In the genomic region with DNA sequence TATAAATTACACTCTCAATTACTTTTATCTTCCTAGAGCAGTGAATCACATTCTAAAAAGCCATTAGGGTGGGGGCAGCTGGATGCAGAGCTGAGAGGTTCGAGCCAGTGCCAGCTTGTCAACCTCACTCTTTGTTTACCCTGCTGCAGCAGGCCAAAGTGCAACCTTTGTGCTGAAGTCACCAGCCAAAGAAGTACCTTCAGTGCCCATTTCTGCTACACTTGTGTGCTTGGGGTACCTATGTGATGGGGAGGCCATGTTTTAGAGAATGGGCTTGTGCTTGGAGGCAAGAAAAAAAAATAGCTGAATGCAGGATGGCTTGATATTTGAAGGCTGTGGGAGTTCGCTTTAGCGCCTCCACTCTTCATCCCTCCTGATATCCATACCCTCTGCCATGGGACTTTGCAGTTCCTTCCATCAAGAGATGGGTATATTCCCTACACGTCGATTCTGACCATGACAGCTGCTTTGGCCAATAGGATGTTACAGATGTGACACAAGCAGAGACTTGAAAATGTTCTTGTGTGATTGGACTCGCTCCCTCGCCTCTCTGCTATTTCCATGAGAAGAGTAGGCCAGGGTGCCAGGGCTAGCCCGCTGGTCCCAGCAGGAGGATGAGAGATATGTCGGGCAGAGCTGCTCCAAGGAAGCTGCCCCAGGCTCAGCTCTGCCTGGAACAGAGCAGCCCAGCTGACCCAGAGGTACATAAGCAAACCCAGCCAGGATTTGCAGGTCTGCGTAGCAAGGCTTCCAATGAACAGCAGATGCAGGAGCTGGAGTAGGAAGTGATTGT, we compare ENCODE assay signal across 1 cellular context.
TF ChIP-seq lines count a peak whose summit lies in the region.

No MANE protein-coding gene starts in this region.

TF ChIP-seq in HepG2, 621 proteins besides CTCF, POLR2A, EP300 and RAD21 (continues in another document):
- TF ChIP-seq ZMYM2 (CRISPR knock-in tag; IDR thresholded peaks at IDR 0.05) (0 out of 2 replicates have a peak, but pooled peaks have one; percentile 14), NFE2L2 (IDR thresholded peaks at IDR 0.05; ENCODE audit: low read length) (no peak), ZNF264 (CRISPR knock-in tag; IDR thresholded peaks at IDR 0.05) (no peak), MED8 (CRISPR knock-in tag; IDR thresholded peaks at IDR 0.05; ENCODE audit: insufficient replicate concordance) (no peak), NR2C2 (CRISPR knock-in tag; IDR thresholded peaks at IDR 0.05; ENCODE audit: borderline replicate concordance) (0 out of 2 replicates have a peak, but pooled peaks have one; percentile 16), ZNF282 (IDR thresholded peaks at IDR 0.05; ENCODE audit: partially characterized antibody) (no peak), KDM6A (CRISPR knock-in tag; IDR thresholded peaks at IDR 0.05; ENCODE audit: low read depth) (peak; percentile 73), ZFP82 (CRISPR knock-in tag; IDR thresholded peaks at IDR 0.05; ENCODE audit: borderline replicate concordance) (no peak), RBAK (CRISPR knock-in tag; IDR thresholded peaks at IDR 0.05) (no peak), PAX8 (CRISPR knock-in tag; IDR thresholded peaks at IDR 0.05; ENCODE audit: borderline replicate concordance) (no peak), ATF1 (CRISPR knock-in tag; IDR thresholded peaks at IDR 0.05) (no peak), SRF (IDR thresholded peaks at IDR 0.05; ENCODE audit: low read depth, low read length) (no peak), SRSF1 (optimal IDR thresholded peaks at IDR 0.05; ENCODE audit: low read depth, low read length) (no peak), IKZF4 (CRISPR knock-in tag; IDR thresholded peaks at IDR 0.05; ENCODE audit: borderline replicate concordance, low read depth, not compliant biosample characterization) (no peak), ZNF292 (CRISPR knock-in tag; IDR thresholded peaks at IDR 0.05; ENCODE audit: borderline replicate concordance, low read depth) (peak; percentile 89; the same call in 1 of the 2 replicates), ZNF737 (CRISPR knock-in tag; IDR thresholded peaks at IDR 0.05; ENCODE audit: borderline replicate concordance) (no peak), STAT5B (CRISPR knock-in tag; IDR thresholded peaks at IDR 0.05) (no peak), ZNF501 (CRISPR knock-in tag; IDR thresholded peaks at IDR 0.05) (peak; percentile 63), KDM3A (CRISPR knock-in tag; IDR thresholded peaks at IDR 0.05; ENCODE audit: low read depth) (0 out of 2 replicates have a peak, but pooled peaks have one; percentile 33), CHD4 (IDR thresholded peaks at IDR 0.05; ENCODE audit: borderline replicate concordance, low read length) (no peak), KLF12 (CRISPR knock-in tag; IDR thresholded peaks at IDR 0.05; ENCODE audit: borderline replicate concordance) (no peak), MEIS2 (CRISPR knock-in tag; IDR thresholded peaks at IDR 0.05) (no peak), GLI4 (CRISPR knock-in tag; IDR thresholded peaks at IDR 0.05; ENCODE audit: borderline replicate concordance) (peak; percentile 19; the same call in 1 of the 2 replicates), ESRRA (CRISPR knock-in tag; IDR thresholded peaks at IDR 0.05; ENCODE audit: low read depth) (no peak), HMG20B (CRISPR knock-in tag; conservative IDR thresholded peaks at IDR 0.05) (no peak), MAFK (conservative IDR thresholded peaks at IDR 0.05 in 1 of 2, IDR thresholded peaks at IDR 0.05 in 1 of 2; ENCODE audit: low read length in 2 of 2) (no peak), ZFP36L1 (CRISPR knock-in tag; IDR thresholded peaks at IDR 0.05) (no peak)
- TF ChIP-seq, protein P1, sequence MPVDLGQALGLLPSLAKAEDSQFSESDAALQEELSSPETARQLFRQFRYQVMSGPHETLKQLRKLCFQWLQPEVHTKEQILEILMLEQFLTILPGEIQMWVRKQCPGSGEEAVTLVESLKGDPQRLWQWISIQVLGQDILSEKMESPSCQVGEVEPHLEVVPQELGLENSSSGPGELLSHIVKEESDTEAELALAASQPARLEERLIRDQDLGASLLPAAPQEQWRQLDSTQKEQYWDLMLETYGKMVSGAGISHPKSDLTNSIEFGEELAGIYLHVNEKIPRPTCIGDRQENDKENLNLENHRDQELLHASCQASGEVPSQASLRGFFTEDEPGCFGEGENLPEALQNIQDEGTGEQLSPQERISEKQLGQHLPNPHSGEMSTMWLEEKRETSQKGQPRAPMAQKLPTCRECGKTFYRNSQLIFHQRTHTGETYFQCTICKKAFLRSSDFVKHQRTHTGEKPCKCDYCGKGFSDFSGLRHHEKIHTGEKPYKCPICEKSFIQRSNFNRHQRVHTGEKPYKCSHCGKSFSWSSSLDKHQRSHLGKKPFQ (CRISPR knock-in tag; IDR thresholded peaks at IDR 0.05; ENCODE audit: insufficient replicate concordance), result no peak
- TF ChIP-seq, protein P2, sequence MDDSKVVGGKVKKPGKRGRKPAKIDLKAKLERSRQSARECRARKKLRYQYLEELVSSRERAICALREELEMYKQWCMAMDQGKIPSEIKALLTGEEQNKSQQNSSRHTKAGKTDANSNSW (CRISPR knock-in tag; IDR thresholded peaks at IDR 0.05; ENCODE audit: borderline replicate concordance), result no peak
- TF ChIP-seq, protein P3, sequence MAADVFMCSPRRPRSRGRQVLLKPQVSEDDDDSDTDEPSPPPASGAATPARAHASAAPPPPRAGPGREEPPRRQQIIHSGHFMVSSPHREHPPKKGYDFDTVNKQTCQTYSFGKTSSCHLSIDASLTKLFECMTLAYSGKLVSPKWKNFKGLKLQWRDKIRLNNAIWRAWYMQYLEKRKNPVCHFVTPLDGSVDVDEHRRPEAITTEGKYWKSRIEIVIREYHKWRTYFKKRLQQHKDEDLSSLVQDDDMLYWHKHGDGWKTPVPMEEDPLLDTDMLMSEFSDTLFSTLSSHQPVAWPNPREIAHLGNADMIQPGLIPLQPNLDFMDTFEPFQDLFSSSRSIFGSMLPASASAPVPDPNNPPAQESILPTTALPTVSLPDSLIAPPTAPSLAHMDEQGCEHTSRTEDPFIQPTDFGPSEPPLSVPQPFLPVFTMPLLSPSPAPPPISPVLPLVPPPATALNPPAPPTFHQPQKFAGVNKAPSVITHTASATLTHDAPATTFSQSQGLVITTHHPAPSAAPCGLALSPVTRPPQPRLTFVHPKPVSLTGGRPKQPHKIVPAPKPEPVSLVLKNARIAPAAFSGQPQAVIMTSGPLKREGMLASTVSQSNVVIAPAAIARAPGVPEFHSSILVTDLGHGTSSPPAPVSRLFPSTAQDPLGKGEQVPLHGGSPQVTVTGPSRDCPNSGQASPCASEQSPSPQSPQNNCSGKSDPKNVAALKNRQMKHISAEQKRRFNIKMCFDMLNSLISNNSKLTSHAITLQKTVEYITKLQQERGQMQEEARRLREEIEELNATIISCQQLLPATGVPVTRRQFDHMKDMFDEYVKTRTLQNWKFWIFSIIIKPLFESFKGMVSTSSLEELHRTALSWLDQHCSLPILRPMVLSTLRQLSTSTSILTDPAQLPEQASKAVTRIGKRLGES (CRISPR knock-in tag; IDR thresholded peaks at IDR 0.05; ENCODE audit: borderline replicate concordance), result no peak
- TF ChIP-seq, protein P4, sequence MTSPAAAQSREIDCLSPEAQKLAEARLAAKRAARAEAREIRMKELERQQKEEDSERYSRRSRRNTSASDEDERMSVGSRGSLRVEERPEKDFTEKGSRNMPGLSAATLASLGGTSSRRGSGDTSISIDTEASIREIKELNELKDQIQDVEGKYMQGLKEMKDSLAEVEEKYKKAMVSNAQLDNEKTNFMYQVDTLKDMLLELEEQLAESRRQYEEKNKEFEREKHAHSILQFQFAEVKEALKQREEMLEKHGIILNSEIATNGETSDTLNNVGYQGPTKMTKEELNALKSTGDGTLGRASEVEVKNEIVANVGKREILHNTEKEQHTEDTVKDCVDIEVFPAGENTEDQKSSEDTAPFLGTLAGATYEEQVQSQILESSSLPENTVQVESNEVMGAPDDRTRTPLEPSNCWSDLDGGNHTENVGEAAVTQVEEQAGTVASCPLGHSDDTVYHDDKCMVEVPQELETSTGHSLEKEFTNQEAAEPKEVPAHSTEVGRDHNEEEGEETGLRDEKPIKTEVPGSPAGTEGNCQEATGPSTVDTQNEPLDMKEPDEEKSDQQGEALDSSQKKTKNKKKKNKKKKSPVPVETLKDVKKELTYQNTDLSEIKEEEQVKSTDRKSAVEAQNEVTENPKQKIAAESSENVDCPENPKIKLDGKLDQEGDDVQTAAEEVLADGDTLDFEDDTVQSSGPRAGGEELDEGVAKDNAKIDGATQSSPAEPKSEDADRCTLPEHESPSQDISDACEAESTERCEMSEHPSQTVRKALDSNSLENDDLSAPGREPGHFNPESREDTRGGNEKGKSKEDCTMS (CRISPR knock-in tag; conservative IDR thresholded peaks at IDR 0.05), result no peak
- TF ChIP-seq, protein P5, sequence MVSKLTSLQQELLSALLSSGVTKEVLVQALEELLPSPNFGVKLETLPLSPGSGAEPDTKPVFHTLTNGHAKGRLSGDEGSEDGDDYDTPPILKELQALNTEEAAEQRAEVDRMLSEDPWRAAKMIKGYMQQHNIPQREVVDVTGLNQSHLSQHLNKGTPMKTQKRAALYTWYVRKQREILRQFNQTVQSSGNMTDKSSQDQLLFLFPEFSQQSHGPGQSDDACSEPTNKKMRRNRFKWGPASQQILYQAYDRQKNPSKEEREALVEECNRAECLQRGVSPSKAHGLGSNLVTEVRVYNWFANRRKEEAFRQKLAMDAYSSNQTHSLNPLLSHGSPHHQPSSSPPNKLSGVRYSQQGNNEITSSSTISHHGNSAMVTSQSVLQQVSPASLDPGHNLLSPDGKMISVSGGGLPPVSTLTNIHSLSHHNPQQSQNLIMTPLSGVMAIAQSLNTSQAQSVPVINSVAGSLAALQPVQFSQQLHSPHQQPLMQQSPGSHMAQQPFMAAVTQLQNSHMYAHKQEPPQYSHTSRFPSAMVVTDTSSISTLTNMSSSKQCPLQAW (CRISPR knock-in tag; IDR thresholded peaks at IDR 0.05), result peak; percentile 71; the same call in 1 of the 2 replicates
- TF ChIP-seq, protein P6, sequence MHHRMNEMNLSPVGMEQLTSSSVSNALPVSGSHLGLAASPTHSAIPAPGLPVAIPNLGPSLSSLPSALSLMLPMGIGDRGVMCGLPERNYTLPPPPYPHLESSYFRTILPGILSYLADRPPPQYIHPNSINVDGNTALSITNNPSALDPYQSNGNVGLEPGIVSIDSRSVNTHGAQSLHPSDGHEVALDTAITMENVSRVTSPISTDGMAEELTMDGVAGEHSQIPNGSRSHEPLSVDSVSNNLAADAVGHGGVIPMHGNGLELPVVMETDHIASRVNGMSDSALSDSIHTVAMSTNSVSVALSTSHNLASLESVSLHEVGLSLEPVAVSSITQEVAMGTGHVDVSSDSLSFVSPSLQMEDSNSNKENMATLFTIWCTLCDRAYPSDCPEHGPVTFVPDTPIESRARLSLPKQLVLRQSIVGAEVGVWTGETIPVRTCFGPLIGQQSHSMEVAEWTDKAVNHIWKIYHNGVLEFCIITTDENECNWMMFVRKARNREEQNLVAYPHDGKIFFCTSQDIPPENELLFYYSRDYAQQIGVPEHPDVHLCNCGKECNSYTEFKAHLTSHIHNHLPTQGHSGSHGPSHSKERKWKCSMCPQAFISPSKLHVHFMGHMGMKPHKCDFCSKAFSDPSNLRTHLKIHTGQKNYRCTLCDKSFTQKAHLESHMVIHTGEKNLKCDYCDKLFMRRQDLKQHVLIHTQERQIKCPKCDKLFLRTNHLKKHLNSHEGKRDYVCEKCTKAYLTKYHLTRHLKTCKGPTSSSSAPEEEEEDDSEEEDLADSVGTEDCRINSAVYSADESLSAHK (CRISPR knock-in tag; IDR thresholded peaks at IDR 0.05; ENCODE audit: borderline replicate concordance), result no peak
- TF ChIP-seq, protein P7, sequence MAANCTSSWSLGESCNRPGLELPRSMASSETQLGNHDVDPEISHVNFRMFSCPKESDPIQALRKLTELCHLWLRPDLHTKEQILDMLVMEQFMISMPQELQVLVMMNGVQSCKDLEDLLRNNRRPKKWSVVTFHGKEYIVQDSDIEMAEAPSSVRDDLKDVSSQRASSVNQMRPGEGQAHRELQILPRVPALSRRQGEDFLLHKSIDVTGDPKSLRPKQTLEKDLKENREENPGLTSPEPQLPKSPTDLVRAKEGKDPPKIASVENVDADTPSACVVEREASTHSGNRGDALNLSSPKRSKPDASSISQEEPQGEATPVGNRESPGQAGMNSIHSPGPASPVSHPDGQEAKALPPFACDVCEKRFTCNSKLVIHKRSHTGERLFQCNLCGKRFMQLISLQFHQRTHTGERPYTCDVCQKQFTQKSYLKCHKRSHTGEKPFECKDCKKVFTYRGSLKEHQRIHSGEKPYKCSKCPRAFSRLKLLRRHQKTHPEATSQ (CRISPR knock-in tag; IDR thresholded peaks at IDR 0.05; ENCODE audit: borderline replicate concordance), result no peak
- TF ChIP-seq, protein P8, sequence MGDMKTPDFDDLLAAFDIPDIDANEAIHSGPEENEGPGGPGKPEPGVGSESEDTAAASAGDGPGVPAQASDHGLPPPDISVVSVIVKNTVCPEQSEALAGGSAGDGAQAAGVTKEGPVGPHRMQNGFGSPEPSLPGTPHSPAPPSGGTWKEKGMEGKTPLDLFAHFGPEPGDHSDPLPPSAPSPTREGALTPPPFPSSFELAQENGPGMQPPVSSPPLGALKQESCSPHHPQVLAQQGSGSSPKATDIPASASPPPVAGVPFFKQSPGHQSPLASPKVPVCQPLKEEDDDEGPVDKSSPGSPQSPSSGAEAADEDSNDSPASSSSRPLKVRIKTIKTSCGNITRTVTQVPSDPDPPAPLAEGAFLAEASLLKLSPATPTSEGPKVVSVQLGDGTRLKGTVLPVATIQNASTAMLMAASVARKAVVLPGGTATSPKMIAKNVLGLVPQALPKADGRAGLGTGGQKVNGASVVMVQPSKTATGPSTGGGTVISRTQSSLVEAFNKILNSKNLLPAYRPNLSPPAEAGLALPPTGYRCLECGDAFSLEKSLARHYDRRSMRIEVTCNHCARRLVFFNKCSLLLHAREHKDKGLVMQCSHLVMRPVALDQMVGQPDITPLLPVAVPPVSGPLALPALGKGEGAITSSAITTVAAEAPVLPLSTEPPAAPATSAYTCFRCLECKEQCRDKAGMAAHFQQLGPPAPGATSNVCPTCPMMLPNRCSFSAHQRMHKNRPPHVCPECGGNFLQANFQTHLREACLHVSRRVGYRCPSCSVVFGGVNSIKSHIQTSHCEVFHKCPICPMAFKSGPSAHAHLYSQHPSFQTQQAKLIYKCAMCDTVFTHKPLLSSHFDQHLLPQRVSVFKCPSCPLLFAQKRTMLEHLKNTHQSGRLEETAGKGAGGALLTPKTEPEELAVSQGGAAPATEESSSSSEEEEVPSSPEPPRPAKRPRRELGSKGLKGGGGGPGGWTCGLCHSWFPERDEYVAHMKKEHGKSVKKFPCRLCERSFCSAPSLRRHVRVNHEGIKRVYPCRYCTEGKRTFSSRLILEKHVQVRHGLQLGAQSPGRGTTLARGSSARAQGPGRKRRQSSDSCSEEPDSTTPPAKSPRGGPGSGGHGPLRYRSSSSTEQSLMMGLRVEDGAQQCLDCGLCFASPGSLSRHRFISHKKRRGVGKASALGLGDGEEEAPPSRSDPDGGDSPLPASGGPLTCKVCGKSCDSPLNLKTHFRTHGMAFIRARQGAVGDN (CRISPR knock-in tag; IDR thresholded peaks at IDR 0.05), result peak; percentile 67
- TF ChIP-seq, protein P9, sequence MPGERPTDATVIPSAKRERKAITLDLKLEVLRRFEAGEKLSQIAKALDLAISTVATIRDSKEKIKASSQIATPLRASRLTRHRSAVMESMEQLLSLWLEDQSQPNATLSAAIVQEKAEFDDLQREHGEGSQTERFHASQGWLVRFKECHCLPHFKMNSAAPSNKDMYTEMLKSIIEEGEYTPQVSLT (CRISPR knock-in tag; IDR thresholded peaks at IDR 0.05; ENCODE audit: borderline replicate concordance, low read depth), result no peak
- TF ChIP-seq, protein P10, sequence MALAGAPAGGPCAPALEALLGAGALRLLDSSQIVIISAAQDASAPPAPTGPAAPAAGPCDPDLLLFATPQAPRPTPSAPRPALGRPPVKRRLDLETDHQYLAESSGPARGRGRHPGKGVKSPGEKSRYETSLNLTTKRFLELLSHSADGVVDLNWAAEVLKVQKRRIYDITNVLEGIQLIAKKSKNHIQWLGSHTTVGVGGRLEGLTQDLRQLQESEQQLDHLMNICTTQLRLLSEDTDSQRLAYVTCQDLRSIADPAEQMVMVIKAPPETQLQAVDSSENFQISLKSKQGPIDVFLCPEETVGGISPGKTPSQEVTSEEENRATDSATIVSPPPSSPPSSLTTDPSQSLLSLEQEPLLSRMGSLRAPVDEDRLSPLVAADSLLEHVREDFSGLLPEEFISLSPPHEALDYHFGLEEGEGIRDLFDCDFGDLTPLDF (CRISPR knock-in tag; IDR thresholded peaks at IDR 0.05), result no peak
